Comparison of ENCODE assay signal across 34 cellular contexts in genomic region chr14:70836946-70837345, GRCh38.
"Had no signal": no experiment of that assay in that cellular context is flagged by ENCODE, and none has a peak within 500 bp of the region (broad histone marks: within the 10 kb centered on the region; RNA-seq: fewer than 3 reads in every experiment).

No MANE protein-coding gene starts in this region.

- ATAC-seq: activated CD4-positive, alpha-beta T cell treated with anti-CD3 and anti-CD28 coated beads for 36 hours; activated CD8-positive, alpha-beta memory T cell treated with anti-CD3 and anti-CD28 coated beads, Interleukin-2, amount 10 ng/mL, durations not matched to agents 7 days and 5 days; activated CD8-positive, alpha-beta T cell treated with anti-CD3 and anti-CD28 coated beads, Interleukin-2, amount 10 ng/mL, durations not matched to agents 7 days and 5 days; activated naive CD8-positive, alpha-beta T cell treated with anti-CD3 and anti-CD28 coated beads, Interleukin-2, amount 50 U/mL, for 24 hours; body of pancreas; foreskin keratinocyte; gastroesophageal sphincter; heart right ventricle; T-helper 17 cell had no signal

- H3K27me3 ChIP-seq: adrenal gland, body of pancreas, cardiac muscle cell, dorsolateral prefrontal cortex, esophagus muscularis mucosa, foreskin keratinocyte, gastroesophageal sphincter, heart right ventricle had no signal

- H3K36me3 ChIP-seq: adrenal gland, cardiac muscle cell, esophagus muscularis mucosa, gastroesophageal sphincter, heart right ventricle, WERI-Rb-1 had no signal

- H3K4me3 ChIP-seq: adrenal gland, body of pancreas, cardiac muscle cell, coronary artery, dorsolateral prefrontal cortex, esophagus muscularis mucosa, gastroesophageal sphincter, heart right ventricle had no signal

- DNase-seq: activated CD4-positive, alpha-beta memory T cell treated with anti-CD3 and anti-CD28 coated beads for 36 hours; activated CD4-positive, alpha-beta T cell treated with anti-CD3 and anti-CD28 coated beads for 36 hours; activated CD4-positive, alpha-beta T cell treated with anti-CD3 and anti-CD28 coated beads, Interleukin-2, amount 10 ng/mL, durations not matched to agents 24 days and 14 days; activated CD4-positive, CD25-positive, alpha-beta regulatory T cell; activated CD4-positive, CD25-positive, alpha-beta regulatory T cell treated with anti-CD3 and anti-CD28 coated beads, Interleukin-2, amount 50 U/mL, for 72 hours; activated CD8-positive, alpha-beta memory T cell treated with anti-CD3 and anti-CD28 coated beads, Interleukin-2, amount 10 ng/mL, durations not matched to agents 7 days and 5 days; activated CD8-positive, alpha-beta memory T cell treated with anti-CD3 and anti-CD28 coated beads, Interleukin-2, amount 50 U/mL, for 4 hours; activated CD8-positive, alpha-beta T cell treated with anti-CD3 and anti-CD28 coated beads, Interleukin-2, amount 10 ng/mL, durations not matched to agents 7 days and 5 days; activated effector memory CD4-positive, alpha-beta T cell treated with anti-CD3 and anti-CD28 coated beads, Interleukin-2, amount 50 U/mL, for 16 hours; activated naive CD4-positive, alpha-beta T cell treated with anti-CD3 and anti-CD28 coated beads for 36 hours; activated naive CD8-positive, alpha-beta T cell treated with anti-CD3 and anti-CD28 coated beads for 36 hours; activated naive CD8-positive, alpha-beta T cell treated with anti-CD3 and anti-CD28 coated beads, Interleukin-2, amount 50 U/mL, for 24 hours; activated T-cell treated with anti-CD3 and anti-CD28 coated beads, Interleukin-2, amount 50 U/mL, for 1 hour; activated T-cell treated with anti-CD3 and anti-CD28 coated beads, Interleukin-2, amount 50 U/mL, for 48 hours; adrenal gland; amygdala; aorta; body of pancreas; central memory CD4-positive, alpha-beta T cell; cerebellar nuclear complex; dorsolateral prefrontal cortex; effector memory CD4-positive, alpha-beta T cell; endodermal cell; erythroblast; heart right ventricle; T-helper 1 cell; T-helper 17 cell; T1000; WERI-Rb-1 had no signal
